Comparison of ENCODE assay signal across 8 cellular contexts in genomic region chr22:45208993-45209838, GRCh38. TPM values are rescaled to one million over a fixed set of nuclear protein-coding genes. Genes with fewer than 3 reads are reported as not detected.
DNase-seq lines count a peak whose midpoint lies in the region; ATAC-seq and TF ChIP-seq lines count a peak whose summit lies in the region.

No MANE protein-coding gene starts in this region.

- BruUV-seq in Caco-2 (replicated peaks; lab: Mats Ljungman, UMichigan): no TSS peak

- DNase-seq in Caco-2 (peak in 1 of 2 experiments; percentile 24), activated T-cell treated with anti-CD3 and anti-CD28 coated beads for 48 hours (ENCODE audit: low read depth) (peak; percentile 41), fibroblast of villous mesenchyme (ENCODE audit: low read depth) (peak; percentile 85), renal cortical epithelial cell (ENCODE audit: low read depth) (peak; percentile 35), stomach (no peak), NCI-H510A (lab: John Stamatoyannopoulos, UW) (no peak)

- 52 to 74% (median 57%) methylated on average over 11 to 29 of the region's 29 CpGs for WGBS in stomach, 5 donors

- peak; percentile 47 to 66 for TF ChIP-seq CTCF in Caco-2 (IDR thresholded peaks at IDR 0.05; ENCODE audit: insufficient read depth in 1 of 2, low read depth in 1 of 2, low read length in 1 of 2, severe bottlenecking in 1 of 2, unreplicated experiment in 1 of 2)
- peak; percentile 64 for TF ChIP-seq CTCF in LNCAP (IDR thresholded peaks at IDR 0.05)
- TF ChIP-seq CTCF in fibroblast of villous mesenchyme (IDR thresholded peaks at IDR 0.05; ENCODE audit: insufficient read depth, low read depth, low read length): peak; percentile 71
- peak in 3 of 7 experiments; percentile 36 to 56 (median 37) for TF ChIP-seq CTCF in stomach (IDR thresholded peaks at IDR 0.05)

- H3K27ac Mint-ChIP-seq in Caco-2 (ENCODE audit: unreplicated experiment): no peak overlapping the region

- no peaks in the 10 kb centered on the region for H3K9me3 Mint-ChIP-seq in Caco-2 (ENCODE audit: unreplicated experiment)

- H3K4me3 ChIP-seq in Caco-2 (ENCODE audit: low read depth, low read length): no peak overlapping the region
- H3K4me3 ChIP-seq in fibroblast of villous mesenchyme (ENCODE audit: low read depth, low read length): no peak overlapping the region
- no peak overlapping the region for H3K4me3 ChIP-seq in stomach

- H3K4me3 Mint-ChIP-seq in Caco-2 (ENCODE audit: unreplicated experiment): no peak overlapping the region

- TF ChIP-seq EP300 in stomach (IDR thresholded peaks at IDR 0.05): no peak

- intact Hi-C loops in Caco-2 (cut with micrococcal nuclease; ENCODE audit: unreplicated experiment): no loop called here
- intact Hi-C loops in stomach (cut with DNase I; ENCODE audit: low total_unique reads): no loop called here

- H3K27me3 Mint-ChIP-seq in Caco-2 (ENCODE audit: insufficient read depth, unreplicated experiment): no peaks in the 10 kb centered on the region

- H3K27me3 ChIP-seq in Caco-2 (replicated peaks; ENCODE audit: control insufficient read depth, insufficient read depth, low read length): no peaks in the 10 kb centered on the region
- H3K27me3 ChIP-seq in stomach: no peaks in the 10 kb centered on the region

- CTCF ChIA-PET in Caco-2 (lab: Charles Lee): interaction anchor here (1.1 to 1.3 kb wide), 2 partner anchors 10 to 37 kb away, joined by 3 to 4 read pairs; no protein-coding TSS in a partner anchor

- H3K9me3 ChIP-seq in Caco-2 (no peaks in the 10 kb centered on the region), stomach (no peaks in the 10 kb centered on the region)

- H3K4me1 ChIP-seq in Caco-2 (no peaks in the 10 kb centered on the region), stomach (peaks cover 30 to 63% (median 48%) of the 10 kb centered on the region in 4 donors)

- no peaks in the 10 kb centered on the region for H3K4me1 Mint-ChIP-seq in Caco-2 (ENCODE audit: low read depth, unreplicated experiment)

- H3K27ac ChIP-seq in stomach: peak overlapping the region in 2 of 5 donors; percentile 21 to 22

- H3K36me3 Mint-ChIP-seq in Caco-2 (ENCODE audit: insufficient read depth, unreplicated experiment): no peaks in the 10 kb centered on the region

- ATAC-seq in GM21528 (IDR thresholded peaks at IDR 0.05; ENCODE audit: low FRiP score, unreplicated experiment): no peak

- POLR2A ChIA-PET in Caco-2 (lab: Charles Lee): no interaction called here

- H3K36me3 ChIP-seq in Caco-2 (ENCODE audit: control insufficient read depth, insufficient read depth, low read length): no peaks in the 10 kb centered on the region
- H3K36me3 ChIP-seq in stomach: peaks cover 10 to 56% (median 35%) of the 10 kb centered on the region in 4 donors

- TF ChIP-seq POLR2A in stomach (IDR thresholded peaks at IDR 0.05): no peak

RNA-seq across cellular contexts. Expression of gene KIAA0930, which starts 31.5 kb away (rescaled TPM):
- total RNA-seq in Caco-2 (2022) (34.7 and 38.8 TPM in 2 replicates), fibroblast of villous mesenchyme (44.5 and 55.4 TPM in 2 replicates), renal cortical epithelial cell (40.5 and 55.4 TPM in 2 replicates), stomach (10 to 100 TPM in 4 of 5 donors, 1 to 10 TPM in 1; 7.1 to 42.3 (median 11.3) TPM)
- polyA plus RNA-seq in stomach: 10 to 100 TPM; 21.7 to 26.6 (median 25.2) TPM

RNA-seq across cellular contexts. Expression of gene NUP50, which starts 45.5 kb away (rescaled TPM):
- total RNA-seq in Caco-2 (2022): 122 and 128 TPM in 2 replicates
- total RNA-seq in fibroblast of villous mesenchyme: 37.4 and 41.9 TPM in 2 replicates
- total RNA-seq in renal cortical epithelial cell: 40.3 and 47.4 TPM in 2 replicates
- 100 to 1,000 TPM in 4 of 5 donors, 10 to 100 TPM in 1; 69.9 to 443 (median 162) TPM for total RNA-seq in stomach
- polyA plus RNA-seq in stomach: 10 to 100 TPM; 14.6 to 30.4 (median 15.6) TPM

Comparison
In these comparisons a context has a peak if more than half of its experiments do, and no peak if none do; other contexts are left out.
1. DNase-seq: peak in activated T-cell treated with anti-CD3 and anti-CD28 coated beads for 48 hours (single experiment), fibroblast of villous mesenchyme (single experiment) and renal cortical epithelial cell (single experiment); none in stomach (single experiment) and NCI-H510A (single experiment).